In the genomic region with DNA sequence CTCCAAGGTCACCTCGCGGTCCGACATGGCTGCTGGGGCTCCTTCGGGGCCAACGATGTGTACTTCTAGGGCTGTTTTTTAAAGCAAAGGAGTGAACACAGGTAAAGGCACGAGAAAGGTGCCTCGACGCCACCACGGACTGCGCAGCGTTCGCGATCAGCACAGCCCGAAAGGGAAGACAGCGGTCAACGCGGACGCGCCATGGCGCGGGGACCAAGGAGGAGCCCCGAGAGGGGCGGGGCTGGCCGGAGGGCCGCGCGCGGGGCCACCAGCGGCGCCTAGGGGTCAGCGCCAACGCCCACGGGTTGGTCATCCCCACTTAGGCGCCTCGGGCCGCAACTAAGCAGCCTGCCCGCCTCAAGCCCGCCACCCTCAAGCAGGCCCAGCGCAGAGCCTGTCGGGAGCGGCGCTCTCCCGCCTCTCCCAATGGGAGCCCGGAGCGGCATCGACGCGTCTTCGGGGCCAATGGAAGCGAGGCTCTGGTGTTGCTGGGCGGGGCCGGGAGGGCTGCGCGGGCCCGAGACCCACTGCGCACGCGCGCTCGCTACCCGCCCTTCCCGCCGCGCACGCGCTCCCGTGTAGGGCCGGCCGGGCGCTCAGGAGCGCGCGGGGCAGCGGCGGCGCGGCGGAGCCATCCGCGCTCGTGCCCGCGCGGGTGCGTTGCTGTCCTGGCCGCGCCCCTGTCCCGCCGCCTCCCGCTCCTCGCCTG, we compare ENCODE assay signal across 8 cellular contexts. TPM values are rescaled to one million over a fixed set of nuclear protein-coding genes. Genes with fewer than 3 reads are reported as not detected.
DNase-seq lines count a peak whose midpoint lies in the region; ATAC-seq and TF ChIP-seq lines count a peak whose summit lies in the region.

A gene with protein sequence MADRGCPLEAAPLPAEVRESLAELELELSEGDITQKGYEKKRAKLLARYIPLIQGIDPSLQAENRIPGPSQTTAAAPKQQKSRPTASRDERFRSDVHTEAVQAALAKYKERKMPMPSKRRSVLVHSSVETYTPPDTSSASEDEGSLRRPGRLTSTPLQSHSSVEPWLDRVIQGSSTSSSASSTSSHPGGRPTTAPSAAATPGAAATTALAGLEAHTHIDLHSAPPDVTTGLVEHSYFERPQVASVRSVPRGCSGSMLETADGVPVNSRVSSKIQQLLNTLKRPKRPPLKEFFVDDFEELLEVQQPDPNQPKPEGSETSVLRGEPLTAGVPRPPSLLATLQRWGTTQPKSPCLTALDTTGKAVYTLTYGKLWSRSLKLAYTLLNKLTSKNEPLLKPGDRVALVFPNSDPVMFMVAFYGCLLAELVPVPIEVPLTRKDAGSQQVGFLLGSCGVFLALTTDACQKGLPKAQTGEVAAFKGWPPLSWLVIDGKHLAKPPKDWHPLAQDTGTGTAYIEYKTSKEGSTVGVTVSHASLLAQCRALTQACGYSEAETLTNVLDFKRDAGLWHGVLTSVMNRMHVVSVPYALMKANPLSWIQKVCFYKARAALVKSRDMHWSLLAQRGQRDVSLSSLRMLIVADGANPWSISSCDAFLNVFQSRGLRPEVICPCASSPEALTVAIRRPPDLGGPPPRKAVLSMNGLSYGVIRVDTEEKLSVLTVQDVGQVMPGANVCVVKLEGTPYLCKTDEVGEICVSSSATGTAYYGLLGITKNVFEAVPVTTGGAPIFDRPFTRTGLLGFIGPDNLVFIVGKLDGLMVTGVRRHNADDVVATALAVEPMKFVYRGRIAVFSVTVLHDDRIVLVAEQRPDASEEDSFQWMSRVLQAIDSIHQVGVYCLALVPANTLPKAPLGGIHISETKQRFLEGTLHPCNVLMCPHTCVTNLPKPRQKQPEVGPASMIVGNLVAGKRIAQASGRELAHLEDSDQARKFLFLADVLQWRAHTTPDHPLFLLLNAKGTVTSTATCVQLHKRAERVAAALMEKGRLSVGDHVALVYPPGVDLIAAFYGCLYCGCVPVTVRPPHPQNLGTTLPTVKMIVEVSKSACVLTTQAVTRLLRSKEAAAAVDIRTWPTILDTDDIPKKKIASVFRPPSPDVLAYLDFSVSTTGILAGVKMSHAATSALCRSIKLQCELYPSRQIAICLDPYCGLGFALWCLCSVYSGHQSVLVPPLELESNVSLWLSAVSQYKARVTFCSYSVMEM (N-terminal part only) (plus strand): TSS at position 577 of the 709 bp plus-strand sequence. CDS start 241 bp downstream, outside the sequence.

- ATAC-seq in HG03432 (IDR thresholded peaks at IDR 0.05; ENCODE audit: unreplicated experiment), result peak; percentile 94

- peak; percentile 89 for TF ChIP-seq POLR2A in GM19193 (IDR thresholded peaks at IDR 0.05; ENCODE audit: extremely low read depth, insufficient read depth, insufficient read length)

- DNase-seq in AML-193 (lab: John Stamatoyannopoulos, UW) (peak; percentile 89 to 94), NCI-H460 (ENCODE audit: extremely low read depth, low read depth) (peak; percentile 93), cerebellar cortex (ENCODE audit: low spot score) (peak; percentile 95), islet precursor cell (peak; percentile 99)
- peak; percentile 94 for DNase-seq in activated CD4-positive, CD25-positive, alpha-beta regulatory T cell treated with anti-CD3 and anti-CD28 coated beads, Interleukin-2, amount 50 U/mL, for 72 hours
- DNase-seq in stimulated activated CD4-positive, alpha-beta T cell treated with anti-CD3 and anti-CD28 coated beads, Interleukin-12 subunit alpha, Interleukin-12 subunit beta, amount 100 ng/mL, for 4 hours, result peak; percentile 91

RNA-seq across cellular contexts. Expression of the gene that starts here (rescaled TPM):
- 13.7 and 14.8 TPM in 2 replicates for total RNA-seq in NCI-H460 (2014; rRNA removed; shearing (Covaris generic))
- polyA plus RNA-seq in NCI-H460 (2014; cell fraction: nucleus; rRNA removed), result 41.5 and 48.2 TPM in 2 replicates

Comparison
In these comparisons a context has a peak if more than half of its experiments do, and no peak if none do; other contexts are left out.
1. Peak in every context shown above with its lines: DNase-seq and ATAC-seq.